In the genomic region with DNA sequence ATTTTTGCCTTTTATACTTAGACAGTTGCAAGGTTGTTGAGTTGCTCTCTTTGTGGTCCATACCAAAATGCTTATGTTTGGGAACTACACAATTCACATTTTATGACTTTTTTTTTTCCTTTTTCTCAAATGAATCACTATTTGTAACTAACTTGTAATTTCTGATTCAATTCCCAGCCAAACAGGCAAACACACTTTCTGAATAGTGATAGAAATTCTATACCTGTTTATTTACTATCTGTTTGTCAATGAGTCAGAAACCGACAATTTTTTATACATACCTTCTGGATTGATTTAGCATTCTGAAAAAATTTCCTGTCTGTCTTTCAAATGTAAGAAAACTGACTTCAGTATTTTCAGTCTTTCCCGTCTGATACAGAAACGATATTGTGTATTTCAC, we compare ENCODE assay signal across 15 cellular contexts.
"Had no signal": no experiment of that assay in that cellular context is flagged by ENCODE, and none has a peak within 500 bp of the region (broad histone marks: within the 10 kb centered on the region; RNA-seq: fewer than 3 reads in every experiment).

No MANE protein-coding gene starts in this region.

- H3K4me3 ChIP-seq: lung had no signal

- ATAC-seq: activated naive CD8-positive, alpha-beta T cell treated with anti-CD3 and anti-CD28 coated beads, Interleukin-2, amount 50 U/mL, for 24 hours; naive thymus-derived CD4-positive, alpha-beta T cell; T-helper 17 cell had no signal

- DNase-seq: activated B cell treated with CpG ODN at 0.5 μM for 24 hours; activated CD4-positive, alpha-beta T cell treated with anti-CD3 and anti-CD28 coated beads, Interleukin-2, amount 10 ng/mL, durations not matched to agents 24 days and 14 days; activated CD8-positive, alpha-beta memory T cell treated with anti-CD3 and anti-CD28 coated beads for 24 hours; activated naive CD4-positive, alpha-beta T cell treated with Interleukin-2 at 50 U/mL for 16 hours; activated naive CD8-positive, alpha-beta T cell treated with anti-CD3 and anti-CD28 coated beads, Interleukin-2, amount 50 U/mL, for 24 hours; cortex of kidney; effector memory CD4-positive, alpha-beta T cell; hypothalamus; naive thymus-derived CD4-positive, alpha-beta T cell; posterior cingulate gyrus; stimulated activated CD4-positive, alpha-beta T cell treated with anti-CD3 and anti-CD28 coated beads, Interleukin-2, amount 100 ng/mL, for 24 hours; stimulated activated naive CD4-positive, alpha-beta T cell; T-helper 17 cell; trophoblast cell had no signal
